In genomic region chr16:50004239-50004638, GRCh38 we compare ENCODE assay signal across 4 cellular contexts.
"Had no signal": no experiment of that assay in that cellular context is flagged by ENCODE, and none has a peak within 500 bp of the region (broad histone marks: within the 10 kb centered on the region; RNA-seq: fewer than 3 reads in every experiment).

No MANE protein-coding gene starts in this region.

- H3K4me3 ChIP-seq: K562 had no signal

- DNase-seq: IMR-90, KBM-7 had no signal

- H3K27ac ChIP-seq: HL-60 had no signal
